1 cellular context compared by ENCODE assay signal in the genomic region with DNA sequence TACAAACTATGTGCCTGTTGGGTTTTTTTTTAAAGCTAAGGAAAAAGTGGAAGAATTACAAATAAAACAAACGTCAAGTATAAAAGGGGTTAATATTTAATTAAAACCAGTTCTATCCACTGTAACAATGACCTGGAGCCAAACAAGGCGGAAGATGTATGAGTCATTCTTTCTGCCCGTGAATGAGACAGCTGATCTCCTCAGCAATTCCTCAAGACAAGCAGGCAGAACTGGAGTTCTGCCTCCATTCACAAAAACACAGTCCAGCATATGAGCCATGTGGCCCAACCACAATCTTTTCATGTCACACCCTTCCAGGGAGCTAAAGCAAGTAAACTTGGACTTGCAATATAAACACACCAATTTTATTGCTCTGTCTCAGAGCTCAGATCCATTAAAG.
TF ChIP-seq lines count a peak whose summit lies in the region.

No MANE protein-coding gene starts in this region.

TF ChIP-seq in K562, 482 proteins besides CTCF, POLR2A, EP300 and RAD21 (continued from another document and continues in another):
- TF ChIP-seq, protein P1, sequence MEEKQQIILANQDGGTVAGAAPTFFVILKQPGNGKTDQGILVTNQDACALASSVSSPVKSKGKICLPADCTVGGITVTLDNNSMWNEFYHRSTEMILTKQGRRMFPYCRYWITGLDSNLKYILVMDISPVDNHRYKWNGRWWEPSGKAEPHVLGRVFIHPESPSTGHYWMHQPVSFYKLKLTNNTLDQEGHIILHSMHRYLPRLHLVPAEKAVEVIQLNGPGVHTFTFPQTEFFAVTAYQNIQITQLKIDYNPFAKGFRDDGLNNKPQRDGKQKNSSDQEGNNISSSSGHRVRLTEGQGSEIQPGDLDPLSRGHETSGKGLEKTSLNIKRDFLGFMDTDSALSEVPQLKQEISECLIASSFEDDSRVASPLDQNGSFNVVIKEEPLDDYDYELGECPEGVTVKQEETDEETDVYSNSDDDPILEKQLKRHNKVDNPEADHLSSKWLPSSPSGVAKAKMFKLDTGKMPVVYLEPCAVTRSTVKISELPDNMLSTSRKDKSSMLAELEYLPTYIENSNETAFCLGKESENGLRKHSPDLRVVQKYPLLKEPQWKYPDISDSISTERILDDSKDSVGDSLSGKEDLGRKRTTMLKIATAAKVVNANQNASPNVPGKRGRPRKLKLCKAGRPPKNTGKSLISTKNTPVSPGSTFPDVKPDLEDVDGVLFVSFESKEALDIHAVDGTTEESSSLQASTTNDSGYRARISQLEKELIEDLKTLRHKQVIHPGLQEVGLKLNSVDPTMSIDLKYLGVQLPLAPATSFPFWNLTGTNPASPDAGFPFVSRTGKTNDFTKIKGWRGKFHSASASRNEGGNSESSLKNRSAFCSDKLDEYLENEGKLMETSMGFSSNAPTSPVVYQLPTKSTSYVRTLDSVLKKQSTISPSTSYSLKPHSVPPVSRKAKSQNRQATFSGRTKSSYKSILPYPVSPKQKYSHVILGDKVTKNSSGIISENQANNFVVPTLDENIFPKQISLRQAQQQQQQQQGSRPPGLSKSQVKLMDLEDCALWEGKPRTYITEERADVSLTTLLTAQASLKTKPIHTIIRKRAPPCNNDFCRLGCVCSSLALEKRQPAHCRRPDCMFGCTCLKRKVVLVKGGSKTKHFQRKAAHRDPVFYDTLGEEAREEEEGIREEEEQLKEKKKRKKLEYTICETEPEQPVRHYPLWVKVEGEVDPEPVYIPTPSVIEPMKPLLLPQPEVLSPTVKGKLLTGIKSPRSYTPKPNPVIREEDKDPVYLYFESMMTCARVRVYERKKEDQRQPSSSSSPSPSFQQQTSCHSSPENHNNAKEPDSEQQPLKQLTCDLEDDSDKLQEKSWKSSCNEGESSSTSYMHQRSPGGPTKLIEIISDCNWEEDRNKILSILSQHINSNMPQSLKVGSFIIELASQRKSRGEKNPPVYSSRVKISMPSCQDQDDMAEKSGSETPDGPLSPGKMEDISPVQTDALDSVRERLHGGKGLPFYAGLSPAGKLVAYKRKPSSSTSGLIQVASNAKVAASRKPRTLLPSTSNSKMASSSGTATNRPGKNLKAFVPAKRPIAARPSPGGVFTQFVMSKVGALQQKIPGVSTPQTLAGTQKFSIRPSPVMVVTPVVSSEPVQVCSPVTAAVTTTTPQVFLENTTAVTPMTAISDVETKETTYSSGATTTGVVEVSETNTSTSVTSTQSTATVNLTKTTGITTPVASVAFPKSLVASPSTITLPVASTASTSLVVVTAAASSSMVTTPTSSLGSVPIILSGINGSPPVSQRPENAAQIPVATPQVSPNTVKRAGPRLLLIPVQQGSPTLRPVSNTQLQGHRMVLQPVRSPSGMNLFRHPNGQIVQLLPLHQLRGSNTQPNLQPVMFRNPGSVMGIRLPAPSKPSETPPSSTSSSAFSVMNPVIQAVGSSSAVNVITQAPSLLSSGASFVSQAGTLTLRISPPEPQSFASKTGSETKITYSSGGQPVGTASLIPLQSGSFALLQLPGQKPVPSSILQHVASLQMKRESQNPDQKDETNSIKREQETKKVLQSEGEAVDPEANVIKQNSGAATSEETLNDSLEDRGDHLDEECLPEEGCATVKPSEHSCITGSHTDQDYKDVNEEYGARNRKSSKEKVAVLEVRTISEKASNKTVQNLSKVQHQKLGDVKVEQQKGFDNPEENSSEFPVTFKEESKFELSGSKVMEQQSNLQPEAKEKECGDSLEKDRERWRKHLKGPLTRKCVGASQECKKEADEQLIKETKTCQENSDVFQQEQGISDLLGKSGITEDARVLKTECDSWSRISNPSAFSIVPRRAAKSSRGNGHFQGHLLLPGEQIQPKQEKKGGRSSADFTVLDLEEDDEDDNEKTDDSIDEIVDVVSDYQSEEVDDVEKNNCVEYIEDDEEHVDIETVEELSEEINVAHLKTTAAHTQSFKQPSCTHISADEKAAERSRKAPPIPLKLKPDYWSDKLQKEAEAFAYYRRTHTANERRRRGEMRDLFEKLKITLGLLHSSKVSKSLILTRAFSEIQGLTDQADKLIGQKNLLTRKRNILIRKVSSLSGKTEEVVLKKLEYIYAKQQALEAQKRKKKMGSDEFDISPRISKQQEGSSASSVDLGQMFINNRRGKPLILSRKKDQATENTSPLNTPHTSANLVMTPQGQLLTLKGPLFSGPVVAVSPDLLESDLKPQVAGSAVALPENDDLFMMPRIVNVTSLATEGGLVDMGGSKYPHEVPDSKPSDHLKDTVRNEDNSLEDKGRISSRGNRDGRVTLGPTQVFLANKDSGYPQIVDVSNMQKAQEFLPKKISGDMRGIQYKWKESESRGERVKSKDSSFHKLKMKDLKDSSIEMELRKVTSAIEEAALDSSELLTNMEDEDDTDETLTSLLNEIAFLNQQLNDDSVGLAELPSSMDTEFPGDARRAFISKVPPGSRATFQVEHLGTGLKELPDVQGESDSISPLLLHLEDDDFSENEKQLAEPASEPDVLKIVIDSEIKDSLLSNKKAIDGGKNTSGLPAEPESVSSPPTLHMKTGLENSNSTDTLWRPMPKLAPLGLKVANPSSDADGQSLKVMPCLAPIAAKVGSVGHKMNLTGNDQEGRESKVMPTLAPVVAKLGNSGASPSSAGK (IDR thresholded peaks at IDR 0.05) = peak; percentile 74
- TF ChIP-seq MAFG (tag; conservative IDR thresholded peaks at IDR 0.05) (peak; percentile 49), ZNF717 (CRISPR knock-in tag; IDR thresholded peaks at IDR 0.05) (no peak), SMARCC2 (IDR thresholded peaks at IDR 0.05; ENCODE audit: low read depth) (peak; percentile 76), ETV5 (CRISPR knock-in tag; IDR thresholded peaks at IDR 0.05; ENCODE audit: low read depth) (no peak), ZNF764 (CRISPR knock-in tag; IDR thresholded peaks at IDR 0.05; ENCODE audit: low read depth) (no peak), ZFX (CRISPR knock-in tag; IDR thresholded peaks at IDR 0.05) (no peak), HDAC1 (IDR thresholded peaks at IDR 0.05) (peak in 1 of 2 experiments; percentile 71; a peak in 2 of 4 replicates), XRCC5 (IDR thresholded peaks at IDR 0.05; ENCODE audit: low read depth, low read length) (no peak), SUPT5H (IDR thresholded peaks at IDR 0.05) (peak; percentile 47; the same call in 1 of the 2 replicates), CHAMP1 (IDR thresholded peaks at IDR 0.05) (no peak), AFF1 (IDR thresholded peaks at IDR 0.05; ENCODE audit: low read depth in 1 of 2, partially characterized antibody in 2 of 2) (peak in 1 of 2 experiments; percentile 70), DACH1 (IDR thresholded peaks at IDR 0.05; ENCODE audit: partially characterized antibody) (peak; percentile 96), TBP (optimal IDR thresholded peaks at IDR 0.05; ENCODE audit: low read depth, low read length) (peak; percentile 64), MEIS2 (IDR thresholded peaks at IDR 0.05; ENCODE audit: partially characterized antibody) (peak; percentile 67), NFRKB (IDR thresholded peaks at IDR 0.05; ENCODE audit: low read depth) (peak; percentile 65), HDAC2 (IDR thresholded peaks at IDR 0.05) (0 out of 2 replicates have a peak, but pooled peaks have one; percentile 41), ID3 (CRISPR knock-in tag; IDR thresholded peaks at IDR 0.05) (no peak), ID3 (tag; IDR thresholded peaks at IDR 0.05) (no peak), MYC (IDR thresholded peaks at IDR 0.05; ENCODE audit: low read depth, low read length) (peak; percentile 79), MYC (CRISPR knock-in tag; IDR thresholded peaks at IDR 0.05; ENCODE audit: borderline replicate concordance, low read depth) (no peak), MAFK (IDR thresholded peaks at IDR 0.05; ENCODE audit: low read length) (peak; percentile 52; the same call in 1 of the 2 replicates), MAFF (IDR thresholded peaks at IDR 0.05; ENCODE audit: low read length) (peak; percentile 53; the same call in 1 of the 2 replicates), FUS (optimal IDR thresholded peaks at IDR 0.05; ENCODE audit: low read depth, low read length) (no peak), SIX5 (IDR thresholded peaks at IDR 0.05; ENCODE audit: borderline replicate concordance in 1 of 2, insufficient read depth in 1 of 2, low read depth in 1 of 2, low read length in 2 of 2) (no peak), ATF7 (IDR thresholded peaks at IDR 0.05) (peak; percentile 79), SRSF3 (IDR thresholded peaks at IDR 0.05; ENCODE audit: insufficient read depth, low read length) (no peak), ZNF316 (IDR thresholded peaks at IDR 0.05) (peak; percentile 66), RAD51 (IDR thresholded peaks at IDR 0.05; ENCODE audit: borderline replicate concordance, low read depth) (peak; percentile 49; the same call in 1 of the 2 replicates), NCOR1 (IDR thresholded peaks at IDR 0.05) (peak; percentile 24; the same call in 1 of the 2 replicates), CXXC5 (CRISPR knock-in tag; IDR thresholded peaks at IDR 0.05) (peak; percentile 55), POLR2G (IDR thresholded peaks at IDR 0.05; ENCODE audit: low read depth, low read length) (no peak)
- TF ChIP-seq, protein P2, sequence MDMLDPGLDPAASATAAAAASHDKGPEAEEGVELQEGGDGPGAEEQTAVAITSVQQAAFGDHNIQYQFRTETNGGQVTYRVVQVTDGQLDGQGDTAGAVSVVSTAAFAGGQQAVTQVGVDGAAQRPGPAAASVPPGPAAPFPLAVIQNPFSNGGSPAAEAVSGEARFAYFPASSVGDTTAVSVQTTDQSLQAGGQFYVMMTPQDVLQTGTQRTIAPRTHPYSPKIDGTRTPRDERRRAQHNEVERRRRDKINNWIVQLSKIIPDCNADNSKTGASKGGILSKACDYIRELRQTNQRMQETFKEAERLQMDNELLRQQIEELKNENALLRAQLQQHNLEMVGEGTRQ (CRISPR knock-in tag; IDR thresholded peaks at IDR 0.05) = no peak
- TF ChIP-seq, protein P3, sequence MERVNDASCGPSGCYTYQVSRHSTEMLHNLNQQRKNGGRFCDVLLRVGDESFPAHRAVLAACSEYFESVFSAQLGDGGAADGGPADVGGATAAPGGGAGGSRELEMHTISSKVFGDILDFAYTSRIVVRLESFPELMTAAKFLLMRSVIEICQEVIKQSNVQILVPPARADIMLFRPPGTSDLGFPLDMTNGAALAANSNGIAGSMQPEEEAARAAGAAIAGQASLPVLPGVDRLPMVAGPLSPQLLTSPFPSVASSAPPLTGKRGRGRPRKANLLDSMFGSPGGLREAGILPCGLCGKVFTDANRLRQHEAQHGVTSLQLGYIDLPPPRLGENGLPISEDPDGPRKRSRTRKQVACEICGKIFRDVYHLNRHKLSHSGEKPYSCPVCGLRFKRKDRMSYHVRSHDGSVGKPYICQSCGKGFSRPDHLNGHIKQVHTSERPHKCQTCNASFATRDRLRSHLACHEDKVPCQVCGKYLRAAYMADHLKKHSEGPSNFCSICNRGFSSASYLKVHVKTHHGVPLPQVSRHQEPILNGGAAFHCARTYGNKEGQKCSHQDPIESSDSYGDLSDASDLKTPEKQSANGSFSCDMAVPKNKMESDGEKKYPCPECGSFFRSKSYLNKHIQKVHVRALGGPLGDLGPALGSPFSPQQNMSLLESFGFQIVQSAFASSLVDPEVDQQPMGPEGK (CRISPR knock-in tag; IDR thresholded peaks at IDR 0.05; ENCODE audit: borderline replicate concordance) = no peak
- TF ChIP-seq, protein P4, sequence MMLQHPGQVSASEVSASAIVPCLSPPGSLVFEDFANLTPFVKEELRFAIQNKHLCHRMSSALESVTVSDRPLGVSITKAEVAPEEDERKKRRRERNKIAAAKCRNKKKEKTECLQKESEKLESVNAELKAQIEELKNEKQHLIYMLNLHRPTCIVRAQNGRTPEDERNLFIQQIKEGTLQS (IDR thresholded peaks at IDR 0.05) = peak; percentile 98
- TF ChIP-seq, protein P4 (CRISPR knock-in tag; conservative IDR thresholded peaks at IDR 0.05) = peak; percentile 81; the same call in 1 of the 2 replicates
